In genomic region chr7:105849122-105849855, GRCh38 we compare ENCODE assay signal across 9 cellular contexts. TPM values are rescaled to one million over a fixed set of nuclear protein-coding genes. Genes with fewer than 3 reads are reported as not detected.
DNase-seq lines count a peak whose midpoint lies in the region; ATAC-seq and TF ChIP-seq lines count a peak whose summit lies in the region.
"Had no signal": no experiment of that assay in that cellular context is flagged by ENCODE, and none has a peak within 500 bp of the region (broad histone marks: within the 10 kb centered on the region; RNA-seq: fewer than 3 reads in every experiment).

No MANE protein-coding gene starts in this region.

- H3K4me3 ChIP-seq in PC-9, result no peak overlapping the region
- H3K4me3 ChIP-seq in thyroid gland (replicated peaks in 1 of 3), result no peak overlapping the region

- peaks cover 5% of the 10 kb centered on the region for H3K9me3 Mint-ChIP-seq in CD4-positive, alpha-beta T cell
- peaks cover 0 to 10% (median 0%) of the 10 kb centered on the region in 9 donors for H3K9me3 Mint-ChIP-seq in naive thymus-derived CD8-positive, alpha-beta T cell

- TF ChIP-seq POLR2A in thyroid gland (IDR thresholded peaks at IDR 0.05), result no peak

- H3K4me3 Mint-ChIP-seq in CD4-positive, alpha-beta T cell, result peak overlapping the region; percentile 78
- H3K4me3 Mint-ChIP-seq in naive thymus-derived CD8-positive, alpha-beta T cell, result peak overlapping the region; percentile 48 to 87 (median 76)

- BruUV-seq in PC-9 (replicated peaks; lab: Mats Ljungman, UMichigan), result no TSS peak

- DNase-seq in CD4-positive, alpha-beta T cell, result peak; percentile 20 to 71 (median 56)
- DNase-seq in PC-9 (peak; percentile 83), LoVo (ENCODE audit: low spot score) (no peak), thyroid gland (no peak), NCI-H146 (lab: John Stamatoyannopoulos, UW) (no peak)
- peak; percentile 84 for DNase-seq in activated effector memory CD4-positive, alpha-beta T cell treated with anti-CD3 and anti-CD28 coated beads, Interleukin-2, amount 50 U/mL, for 16 hours
- DNase-seq in naive thymus-derived CD8-positive, alpha-beta T cell, result peak in 9 of 10 donors; percentile 6 to 80 (median 53)

- H3K4me1 Mint-ChIP-seq in CD4-positive, alpha-beta T cell (ENCODE audit: low read depth), result peaks cover 69% of the 10 kb centered on the region
- peaks cover 30 to 69% (median 64%) of the 10 kb centered on the region in 4 donors for H3K4me1 Mint-ChIP-seq in naive thymus-derived CD8-positive, alpha-beta T cell

- H3K36me3 ChIP-seq in PC-9 (ENCODE audit: low read depth), result no peaks in the 10 kb centered on the region
- H3K36me3 ChIP-seq in thyroid gland, result no peaks in the 10 kb centered on the region

- POLR2A ChIA-PET in CD4-positive, alpha-beta T cell (lab: Charles Lee), result interaction anchor here (0.9 to 3.2 kb wide), 19 partner anchors 9 to 1319 kb away, joined by 3 to 25 read pairs (median 5); partner anchors contain the start of genes HBP1 and NAMPT
- POLR2A ChIA-PET in PC-9 (lab: Charles Lee; ENCODE audit: unreplicated experiment), result interaction anchor here (0.6 to 0.7 kb wide), 2 partner anchors 96 to 409 kb away, joined by 6 to 7 read pairs; no protein-coding TSS in a partner anchor
- POLR2A ChIA-PET in naive thymus-derived CD8-positive, alpha-beta T cell (lab: Charles Lee), result interaction anchor here (0.6 to 4.6 kb wide), 9 partner anchors 9 to 173 kb away, joined by 3 to 20 read pairs (median 6); partner anchors contain the start of gene ATXN7L1

- intact Hi-C loops in CD4-positive, alpha-beta T cell (cut with DNase I, micrococcal nuclease), result loop anchor here in 1 of 2 experiments (1.0 to 2.0 kb wide), 3 partner anchors 27 to 173 kb away; partner anchors contain the start of gene ATXN7L1
- intact Hi-C loops in PC-9 (cut with micrococcal nuclease; ENCODE audit: unreplicated experiment) (loop anchor here (1.0 kb wide), 4 partner anchors 19 to 73 kb away; no protein-coding TSS in a partner anchor), thyroid gland (cut with DNase I) (no loop called here)

- peak overlapping the region; percentile 59 for H3K27ac ChIP-seq in CD4-positive, alpha-beta T cell (ENCODE audit: low read depth, low read length)
- H3K27ac ChIP-seq in PC-9 (peak overlapping the region; percentile 44), thyroid gland (no peak overlapping the region)
- H3K27ac ChIP-seq: VCaP had no signal

- H4K20me1 ChIP-seq in PC-9 (ENCODE audit: insufficient read depth), result no peaks in the 10 kb centered on the region

- no peak overlapping the region for H2AFZ ChIP-seq in PC-9

- H3K79me2 ChIP-seq in PC-9 (ENCODE audit: low read depth), result no peaks in the 10 kb centered on the region

- H3F3A ChIP-seq in PC-9 (ENCODE audit: insufficient read depth, low read depth), result peaks cover 15% of the 10 kb centered on the region; the same call in 1 of the 2 replicates

- WGBS in thyroid gland, 2 donors, result 89 to 90% methylated on average over 2 to 6 of the region's 6 CpGs

- peak overlapping the region; percentile 90 for H3K27ac Mint-ChIP-seq in CD4-positive, alpha-beta T cell
- peak overlapping the region; percentile 83 to 97 (median 91) for H3K27ac Mint-ChIP-seq in naive thymus-derived CD8-positive, alpha-beta T cell

- CTCF ChIA-PET in CD4-positive, alpha-beta T cell (lab: Charles Lee), result interaction anchor here (0.6 to 1.6 kb wide), 10 partner anchors 26 to 222 kb away, joined by 3 to 5 read pairs (median 3); no protein-coding TSS in a partner anchor
- CTCF ChIA-PET in PC-9 (lab: Charles Lee), result no interaction called here

- H3K36me3 Mint-ChIP-seq in CD4-positive, alpha-beta T cell (ENCODE audit: low read depth), result peaks cover 18% of the 10 kb centered on the region
- peaks cover 0 to 12% (median 2%) of the 10 kb centered on the region in 3 donors for H3K36me3 Mint-ChIP-seq in naive thymus-derived CD8-positive, alpha-beta T cell

- no peaks in the 10 kb centered on the region for H3K9me2 ChIP-seq in PC-9 (ENCODE audit: insufficient read depth)

- no peaks in the 10 kb centered on the region for H3K27me3 ChIP-seq in CD4-positive, alpha-beta T cell (ENCODE audit: control insufficient read depth, insufficient read depth, low read length)
- no peaks in the 10 kb centered on the region for H3K27me3 ChIP-seq in PC-9 (ENCODE audit: insufficient read depth, low read depth)
- no peaks in the 10 kb centered on the region for H3K27me3 ChIP-seq in thyroid gland

- no peaks in the 10 kb centered on the region for H3K27me3 Mint-ChIP-seq in CD4-positive, alpha-beta T cell
- H3K27me3 Mint-ChIP-seq in naive thymus-derived CD8-positive, alpha-beta T cell, result no peaks in the 10 kb centered on the region

- peaks cover 21% of the 10 kb centered on the region for H3K4me1 ChIP-seq in PC-9 (replicated peaks; ENCODE audit: insufficient read depth)
- H3K4me1 ChIP-seq in thyroid gland, result no peaks in the 10 kb centered on the region

- no peaks in the 10 kb centered on the region for H3K9me3 ChIP-seq in CD4-positive, alpha-beta T cell (ENCODE audit: control insufficient read depth, low read length)
- H3K9me3 ChIP-seq in PC-9 (ENCODE audit: insufficient read depth, low read depth) (no peaks in the 10 kb centered on the region; the same call in 1 of the 2 replicates), thyroid gland (no peaks in the 10 kb centered on the region)

- H3K4me2 ChIP-seq in PC-9, result peak overlapping the region; percentile 35

- no peak for TF ChIP-seq CTCF in CD4-positive, alpha-beta T cell (IDR thresholded peaks at IDR 0.05)
- TF ChIP-seq CTCF in PC-9 (conservative IDR thresholded peaks at IDR 0.05), result no peak
- no peak for TF ChIP-seq CTCF in thyroid gland (IDR thresholded peaks at IDR 0.05)

- ATAC-seq in CD4-positive, alpha-beta T cell (ENCODE audit: poor library complexity), result peak; percentile 89
- peak; percentile 90 to 94 for ATAC-seq in naive thymus-derived CD8-positive, alpha-beta T cell
- ATAC-seq in HG03457 (IDR thresholded peaks at IDR 0.05; ENCODE audit: unreplicated experiment), result no peak

RNA-seq across cellular contexts. Expression of gene ATXN7L1, which starts 27.1 kb away (rescaled TPM):
- total RNA-seq in CD4-positive, alpha-beta T cell, result 10 to 100 TPM; 27.3 to 29.2 TPM
- 10.8 and 14.6 TPM in 2 replicates for total RNA-seq in PC-9 (2021)
- total RNA-seq in naive thymus-derived CD8-positive, alpha-beta T cell, result 10 to 100 TPM; 32.9 to 35.1 TPM
- 10 to 100 TPM in 2 of 3 donors, 1 to 10 TPM in 1; 6.7 to 12.7 (median 10.3) TPM for polyA plus RNA-seq in naive thymus-derived CD8-positive, alpha-beta T cell
- total RNA-seq in thyroid gland, result 10 to 100 TPM; 21.8 to 24.4 (median 22.8) TPM

Comparison
In these comparisons a context has a peak if more than half of its experiments do, and no peak if none do; other contexts are left out.
1. DNase-seq: peak in CD4-positive, alpha-beta T cell (10 of 10), PC-9 (2 of 2), activated effector memory CD4-positive, alpha-beta T cell treated with anti-CD3 and anti-CD28 coated beads, Interleukin-2, amount 50 U/mL, for 16 hours (single experiment) and naive thymus-derived CD8-positive, alpha-beta T cell (9 of 10); none in LoVo (single experiment), thyroid gland (0 of 2) and NCI-H146 (single experiment).
2. H3K27ac ChIP-seq: peak in CD4-positive, alpha-beta T cell (single experiment) and PC-9 (single experiment); none in thyroid gland (0 of 3).